12 cellular contexts compared by ENCODE assay signal in genomic region chr2:9573840-9574239, GRCh38. TPM values are rescaled to one million over a fixed set of nuclear protein-coding genes. Genes with fewer than 3 reads are reported as not detected.
DNase-seq lines count a peak whose midpoint lies in the region; ATAC-seq and TF ChIP-seq lines count a peak whose summit lies in the region.
"Had no signal": no experiment of that assay in that cellular context is flagged by ENCODE, and none has a peak within 500 bp of the region (broad histone marks: within the 10 kb centered on the region; RNA-seq: fewer than 3 reads in every experiment).

No MANE protein-coding gene starts in this region.

- intact Hi-C loops in heart right ventricle (cut with DNase I) (loop anchor here in 2 of 10 donors (1.0 to 10.0 kb wide), 2 partner anchors 18 to 51 kb away; no protein-coding TSS in a partner anchor), left ventricle myocardium superior (cut with micrococcal nuclease) (no loop called here), tibial artery (cut with DNase I; ENCODE audit: low total_unique reads) (no loop called here)

- H3K4me1 ChIP-seq in heart right ventricle (peaks cover 0 to 51% (median 27%) of the 10 kb centered on the region in 9 donors), tibial artery (peaks cover 0 to 30% (median 14%) of the 10 kb centered on the region in 4 donors)
- H3K4me1 ChIP-seq: SJCRH30 had no signal

- no peaks in the 10 kb centered on the region for H3K36me3 ChIP-seq in heart right ventricle
- H3K36me3 ChIP-seq in tibial artery, result no peaks in the 10 kb centered on the region
- H3K36me3 ChIP-seq: SJCRH30 had no signal

- H3K27me3 ChIP-seq in heart right ventricle (no peaks in the 10 kb centered on the region), tibial artery (no peaks in the 10 kb centered on the region)
- H3K27me3 ChIP-seq: SJCRH30 had no signal

- peak overlapping the region in 9 of 10 donors; percentile 7 to 79 (median 58) for H3K27ac ChIP-seq in heart right ventricle
- peak overlapping the region; percentile 63 to 73 for H3K27ac ChIP-seq in tibial artery
- H3K27ac ChIP-seq: SJCRH30 had no signal

- WGBS in heart right ventricle, 2 donors, result 74 to 91% methylated on average over 4 of the region's 4 CpGs

- ATAC-seq in heart right ventricle (no peak), left ventricle myocardium superior (no peak), HG03139 (IDR thresholded peaks at IDR 0.05; ENCODE audit: unreplicated experiment) (no peak), HG02981 (IDR thresholded peaks at IDR 0.05; ENCODE audit: unreplicated experiment) (no peak)

- DNase-seq in heart right ventricle, result no peak
- DNase-seq in left ventricle myocardium superior, result no peak
- DNase-seq in SK-MEL-5 (ENCODE audit: low read depth, low spot score), result peak; percentile 25
- DNase-seq in fibroblast of pulmonary artery (ENCODE audit: low read depth), result no peak
- no peak for DNase-seq in tibial artery
- no peak for DNase-seq in hypothalamus (lab: John Stamatoyannopoulos, UW)
- DNase-seq: natural killer cell, NCI-H1092 treated with DMSO at 0.1 percent for 48 hours, NCI-H526 treated with DMSO at 0.1 percent for 48 hours, SJCRH30 had no signal

- no peak for TF ChIP-seq CTCF in heart right ventricle (IDR thresholded peaks at IDR 0.05)
- TF ChIP-seq CTCF in fibroblast of pulmonary artery (IDR thresholded peaks at IDR 0.05; ENCODE audit: low read length, missing control alignments), result peak; percentile 4
- TF ChIP-seq CTCF in tibial artery (IDR thresholded peaks at IDR 0.05), result peak in 1 of 2 experiments; percentile 15

- H3K9me3 ChIP-seq in heart right ventricle (no peaks in the 10 kb centered on the region), tibial artery (no peaks in the 10 kb centered on the region)
- H3K9me3 ChIP-seq: SJCRH30 had no signal

- H3K4me3 ChIP-seq in heart right ventricle (no peak overlapping the region), fibroblast of pulmonary artery (replicated peaks; ENCODE audit: low read depth, low read length) (no peak overlapping the region), tibial artery (no peak overlapping the region)
- H3K4me3 ChIP-seq: SJCRH30 had no signal

- in situ Hi-C loops in SK-MEL-5 (cut with HindIII; ENCODE audit: low pct_unique_long_range_greater_than_20kb, low sequenced_read_pairs), result no loop called here

RNA-seq across cellular contexts. Expression of gene ADAM17, which starts 18.2 kb away (rescaled TPM):
- total RNA-seq in heart right ventricle (10 to 100 TPM; 11.4 to 20.0 (median 14.6) TPM), left ventricle myocardium superior (13.7 TPM)
- polyA plus RNA-seq in heart right ventricle, result 1 to 10 TPM; 7.3 to 9.4 TPM
- 33.3 and 34.9 TPM in 2 replicates for total RNA-seq in SK-MEL-5 (2014; rRNA removed; shearing (Covaris generic))
- polyA plus RNA-seq in SK-MEL-5 (2015; cell fraction: cytosol; rRNA removed), result 21.0 and 27.4 TPM in 2 replicates
- 44.6 and 54.3 TPM in 2 replicates for polyA plus RNA-seq in SK-MEL-5 (2015; cell fraction: nucleus; rRNA removed)

RNA-seq across cellular contexts. Expression of gene YWHAQ, which starts 57.0 kb away (rescaled TPM):
- total RNA-seq in heart right ventricle (100 to 1,000 TPM; 134 to 303 (median 207) TPM), left ventricle myocardium superior (119 TPM)
- 100 to 1,000 TPM in 1 of 2 donors, 10 to 100 TPM in 1; 62.0 to 159 TPM for polyA plus RNA-seq in heart right ventricle
- total RNA-seq in SK-MEL-5 (2014; rRNA removed; shearing (Covaris generic)), result 245 and 253 TPM in 2 replicates
- 263 and 302 TPM in 2 replicates for polyA plus RNA-seq in SK-MEL-5 (2015; cell fraction: cytosol; rRNA removed)
- 58.9 and 65.0 TPM in 2 replicates for polyA plus RNA-seq in SK-MEL-5 (2015; cell fraction: nucleus; rRNA removed)
